ENCODE assay signal across 19 cellular contexts in the genomic region with DNA sequence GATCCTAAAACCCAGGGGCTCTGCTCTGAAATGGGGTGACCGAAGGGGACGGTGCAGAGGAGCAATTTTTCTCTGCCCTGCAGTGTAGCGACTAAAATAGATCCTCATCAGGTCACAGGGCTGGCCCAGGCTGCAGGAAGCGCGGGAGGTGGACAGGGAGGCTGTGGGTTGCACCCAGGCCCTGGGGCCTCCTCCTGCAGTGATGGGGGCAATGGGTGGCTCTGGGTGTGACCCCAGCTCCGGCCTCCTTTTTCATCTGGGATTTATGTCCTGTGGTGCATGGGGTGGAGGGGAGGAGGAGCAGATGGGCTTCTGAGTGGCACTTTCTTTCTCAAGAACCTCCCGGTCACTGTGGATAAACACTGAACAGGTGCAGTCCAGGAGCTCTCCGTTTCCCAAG.
DNase-seq lines count a peak whose midpoint lies in the region; TF ChIP-seq lines count a peak whose summit lies in the region.
"Had no signal": no experiment of that assay in that cellular context is flagged by ENCODE, and none has a peak within 500 bp of the region (broad histone marks: within the 10 kb centered on the region; RNA-seq: fewer than 3 reads in every experiment).

No MANE protein-coding gene starts in this region.

- no peak overlapping the region for H3K27ac ChIP-seq in H9 (ENCODE audit: insufficient read length, low read depth, low read length)
- peak overlapping the region; percentile 17 for H3K27ac ChIP-seq in WERI-Rb-1
- H3K27ac ChIP-seq: 22Rv1 had no signal

- H3K4me2 ChIP-seq in H9 (ENCODE audit: insufficient read depth, insufficient read length, low read length) = no peak overlapping the region

- no CpG with 5 or more reads among the region's 8 CpGs for WGBS in H9 (ENCODE audit: extremely low coverage, insufficient read length, low lambda C conversion rate)

- no peaks in the 10 kb centered on the region for H3K36me3 ChIP-seq in WERI-Rb-1

- H2BK12ac ChIP-seq in H9 (ENCODE audit: insufficient read length, low read depth, low read length) = no peak overlapping the region

- H3K9me3 ChIP-seq in H9 (ENCODE audit: control insufficient read depth, low read depth, low read length) (no peaks in the 10 kb centered on the region), WERI-Rb-1 (ENCODE audit: severe bottlenecking) (no peaks in the 10 kb centered on the region)

- no peak overlapping the region for H2BK5ac ChIP-seq in H9 (ENCODE audit: insufficient read length, low read length)

- TF ChIP-seq CTCF in H9 (conservative IDR thresholded peaks at IDR 0.05) = no peak
- no peak for TF ChIP-seq CTCF in WERI-Rb-1 (IDR thresholded peaks at IDR 0.05; ENCODE audit: low read depth, low read length)
- TF ChIP-seq CTCF in GM13976 (IDR thresholded peaks at IDR 0.05; ENCODE audit: borderline replicate concordance, control extremely low read depth, extremely low read depth, insufficient read depth, missing control alignments) = no peak

- no peak overlapping the region for H4K5ac ChIP-seq in H9 (ENCODE audit: insufficient read length, low read depth, low read length)

- peaks cover 0 to 11% of the 10 kb centered on the region in 2 experiments; a peak in 3 of 4 replicates for H3K4me1 Mint-ChIP-seq in H9
- H3K4me1 Mint-ChIP-seq: B cell had no signal

- H4K8ac ChIP-seq in H9 (replicated peaks; ENCODE audit: insufficient read length, low read depth, low read length) = peak overlapping the region; percentile 58

- no peak overlapping the region for H2AFZ ChIP-seq in H9 (ENCODE audit: low read length)

- peaks cover 3% of the 10 kb centered on the region for H4K20me1 ChIP-seq in H9 (ENCODE audit: control insufficient read depth, insufficient read depth, insufficient read length)

- no peaks in the 10 kb centered on the region for H3K36me3 Mint-ChIP-seq in H9 (ENCODE audit: insufficient read depth in 1 of 3, low read depth in 3 of 3)
- H3K36me3 Mint-ChIP-seq: CD4-positive, alpha-beta memory T cell had no signal

- no peaks in the 10 kb centered on the region for H3K79me1 ChIP-seq in H9 (ENCODE audit: insufficient read depth, low read depth, low read length, poor library complexity, severe bottlenecking)

- no peaks in the 10 kb centered on the region for H3K79me2 ChIP-seq in H9 (ENCODE audit: insufficient read depth, low read length)

- no peak overlapping the region for H3T11ph ChIP-seq in H9 (ENCODE audit: low read length)

- no peak overlapping the region for H3K4me3 ChIP-seq in WERI-Rb-1 (ENCODE audit: low read depth, low read length)
- H3K4me3 ChIP-seq: GM12878 had no signal

- H3K9ac ChIP-seq in H9 (ENCODE audit: extremely low read depth, insufficient read length, low read length) = no peak overlapping the region

- H3K23ac ChIP-seq in H9 (ENCODE audit: insufficient read length, low read depth, low read length) = no peak overlapping the region

- H3K9me3 Mint-ChIP-seq in H9 = no peaks in the 10 kb centered on the region
- H3K9me3 Mint-ChIP-seq: CD4-positive, alpha-beta memory T cell had no signal

- H3K4me3 Mint-ChIP-seq in H9 = no peak overlapping the region
- H3K4me3 Mint-ChIP-seq: B cell; CD4-positive, alpha-beta memory T cell had no signal

- no peaks in the 10 kb centered on the region for H3K23me2 ChIP-seq in H9 (ENCODE audit: insufficient read length, low read depth, low read length, poor library complexity, severe bottlenecking)

- no peak overlapping the region for H3K14ac ChIP-seq in H9 (ENCODE audit: insufficient read depth, low read length)

- peak; percentile 29 for DNase-seq in DMS53 (lab: John Stamatoyannopoulos, UW)
- DNase-seq in DMS53 treated with DMSO at 0.1 percent for 48 hours (lab: John Stamatoyannopoulos, UW; ENCODE audit: unreplicated experiment) = no peak
- no peak for DNase-seq in H9
- DNase-seq in WERI-Rb-1 = no peak
- DNase-seq in OCI-M1 (lab: John Stamatoyannopoulos, UW) = no peak
- no peak for DNase-seq in GM13976 (ENCODE audit: low spot score)
- no peak for DNase-seq in NCI-H2227 (lab: John Stamatoyannopoulos, UW; ENCODE audit: unreplicated experiment)
- DNase-seq: C1 segment of cervical spinal cord; Calu3; CD4-positive, alpha-beta memory T cell; COR-L47; DMS79; EL; GDM1; GOT3; HCEC 1CT had no signal

- H2AK5ac ChIP-seq in H9 (ENCODE audit: insufficient read length, low read length) = no peak overlapping the region

- no peak overlapping the region for H3K4ac ChIP-seq in H9 (ENCODE audit: low read depth, low read length)

- H3K4me1 ChIP-seq in H9 (ENCODE audit: insufficient read depth, low read length) = no peaks in the 10 kb centered on the region; the same call in 1 of the 2 replicates

- H4K91ac ChIP-seq in H9 (ENCODE audit: insufficient read length, low read depth, low read length) = no peak overlapping the region

- H2BK20ac ChIP-seq in H9 (ENCODE audit: low read depth, low read length, poor library complexity, severe bottlenecking) = no peak overlapping the region

- no peak overlapping the region for H3K56ac ChIP-seq in H9 (ENCODE audit: insufficient read length, low read depth, low read length)

- peaks cover 7% of the 10 kb centered on the region for H3K27me3 Mint-ChIP-seq in H9 (ENCODE audit: low read depth)

- H3K27me3 ChIP-seq in H9 (ENCODE audit: insufficient read depth, low read length) (no peaks in the 10 kb centered on the region), WERI-Rb-1 (ENCODE audit: insufficient read depth, low read depth, severe bottlenecking) (no peaks in the 10 kb centered on the region)

- H3K27ac Mint-ChIP-seq in H9 = peak overlapping the region in 1 of 3 experiments; percentile 35; a peak in 1 of 7 replicates
- H3K27ac Mint-ChIP-seq: B cell had no signal

- in situ Hi-C loops in GM13976 (cut with MboI; ENCODE audit: low sequenced_read_pairs, unreplicated experiment) = no loop called here

- H2BK15ac ChIP-seq in H9 (ENCODE audit: low read depth, low read length) = no peak overlapping the region

- no peak overlapping the region for H2BK120ac ChIP-seq in H9 (ENCODE audit: low read depth, low read length, poor library complexity, severe bottlenecking)

- H3K18ac ChIP-seq in H9 (ENCODE audit: insufficient read length, low read depth, low read length) = no peak overlapping the region
